22 cellular contexts compared by ENCODE assay signal in the genomic region with DNA sequence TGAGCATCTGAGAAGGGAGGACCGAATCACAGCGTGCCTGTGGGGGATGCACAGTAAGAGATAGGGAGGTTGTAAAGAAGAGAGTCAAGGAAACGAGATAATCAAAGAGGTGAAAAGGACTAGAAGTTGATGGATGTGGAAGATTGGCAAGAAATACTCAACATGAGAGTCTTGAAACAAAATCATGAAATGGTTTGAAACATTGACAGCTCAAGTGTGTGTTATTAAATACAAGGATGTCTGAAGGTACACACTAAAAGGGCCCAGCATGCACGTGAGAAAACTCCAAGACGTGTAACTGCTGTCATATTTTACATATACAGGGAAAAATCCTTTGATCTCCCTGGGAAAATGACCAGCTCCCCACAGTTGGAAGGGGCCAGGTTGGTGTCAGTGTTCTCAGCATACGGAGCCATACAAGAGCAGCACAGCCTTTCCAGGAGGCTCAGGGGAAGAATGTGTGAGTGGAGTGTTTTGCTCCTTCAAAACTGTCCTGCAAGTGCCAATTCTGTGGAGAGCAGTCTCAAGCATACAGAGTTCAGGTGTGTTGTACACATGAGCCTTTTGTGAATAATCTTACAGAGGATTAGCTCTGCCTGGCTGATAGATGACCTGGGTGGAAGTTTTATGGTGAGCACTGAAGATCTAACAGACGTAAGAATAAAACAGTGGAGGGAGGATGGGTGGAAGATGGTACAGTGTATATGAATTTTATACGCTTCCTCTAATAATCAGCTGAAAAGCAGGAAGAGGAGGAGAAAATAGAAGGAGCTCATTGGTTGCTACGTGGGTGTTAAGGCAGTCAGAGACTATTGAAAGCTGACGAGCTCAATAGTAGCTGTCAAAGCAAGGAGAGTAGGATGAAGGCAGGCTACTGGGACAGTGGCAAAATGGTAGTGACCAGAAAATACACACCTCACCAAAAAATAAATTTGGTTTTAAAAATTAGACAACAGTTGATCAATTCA.
"Had no signal": no experiment of that assay in that cellular context is flagged by ENCODE, and none has a peak within 500 bp of the region (broad histone marks: within the 10 kb centered on the region; RNA-seq: fewer than 3 reads in every experiment).

No MANE protein-coding gene starts in this region.

- H3K27me3 ChIP-seq: body of pancreas, dorsolateral prefrontal cortex, foreskin keratinocyte, suprapubic skin, transverse colon, vagina had no signal

- H3K9me3 ChIP-seq: body of pancreas, suprapubic skin, transverse colon, vagina had no signal

- ATAC-seq: activated CD8-positive, alpha-beta T cell treated with anti-CD3 and anti-CD28 coated beads, Interleukin-2, amount 10 ng/mL, durations not matched to agents 7 days and 5 days; body of pancreas; foreskin keratinocyte; natural killer cell treated with Interleukin-12 subunit alpha and Interleukin-12 subunit beta and Interleukin-15 and Interleukin-18, amount 100 ng/mL, for 72 hours; sciatic nerve; stimulated activated naive CD8-positive, alpha-beta T cell treated with anti-CD3 and anti-CD28 coated beads, Interleukin-15, amount 100 ng/mL, for 72 hours had no signal

- H3K36me3 ChIP-seq: vagina had no signal

- H3K27ac ChIP-seq: body of pancreas, dorsolateral prefrontal cortex, epithelial cell of prostate, foreskin keratinocyte, parathyroid adenoma, suprapubic skin, transverse colon, vagina had no signal

- H3K4me3 Mint-ChIP-seq: activated CD8-positive, alpha-beta T cell treated with anti-CD3 and anti-CD28 coated beads, Interleukin-2, amount 10 ng/mL, durations not matched to agents 7 days and 5 days; activated naive CD4-positive, alpha-beta T cell treated with anti-CD3 and anti-CD28 coated beads for 36 hours; activated T-cell treated with anti-CD3 and anti-CD28 coated beads, Interleukin-2, amount 50 U/mL, for 24 hours; endodermal cell; mesothelial cell of epicardium; natural killer cell treated with Interleukin-12 subunit alpha and Interleukin-12 subunit beta and Interleukin-15 and Interleukin-18, amount 100 ng/mL, for 72 hours; stimulated activated naive CD8-positive, alpha-beta T cell treated with anti-CD3 and anti-CD28 coated beads, Interleukin-15, amount 100 ng/mL, for 72 hours had no signal

- H3K27me3 Mint-ChIP-seq: activated T-cell treated with anti-CD3 and anti-CD28 coated beads, Interleukin-2, amount 50 U/mL, for 24 hours; natural killer cell treated with Interleukin-12 subunit alpha and Interleukin-12 subunit beta and Interleukin-15 and Interleukin-18, amount 100 ng/mL, for 72 hours; stimulated activated naive CD8-positive, alpha-beta T cell treated with anti-CD3 and anti-CD28 coated beads, Interleukin-15, amount 100 ng/mL, for 72 hours had no signal

- H3K4me1 Mint-ChIP-seq: endodermal cell, mesothelial cell of epicardium had no signal

- H3K9me3 Mint-ChIP-seq: activated naive CD4-positive, alpha-beta T cell treated with anti-CD3 and anti-CD28 coated beads for 36 hours had no signal

- H3K4me3 ChIP-seq: body of pancreas, dorsolateral prefrontal cortex, smooth muscle cell, suprapubic skin, transverse colon, vagina had no signal

- H3K27ac Mint-ChIP-seq: activated CD8-positive, alpha-beta T cell treated with anti-CD3 and anti-CD28 coated beads, Interleukin-2, amount 10 ng/mL, durations not matched to agents 7 days and 5 days; activated naive CD4-positive, alpha-beta T cell treated with anti-CD3 and anti-CD28 coated beads for 36 hours; activated T-cell treated with anti-CD3 and anti-CD28 coated beads, Interleukin-2, amount 50 U/mL, for 24 hours; endodermal cell; mesothelial cell of epicardium; natural killer cell treated with Interleukin-12 subunit alpha and Interleukin-12 subunit beta and Interleukin-15 and Interleukin-18, amount 100 ng/mL, for 72 hours; stimulated activated naive CD8-positive, alpha-beta T cell treated with anti-CD3 and anti-CD28 coated beads, Interleukin-15, amount 100 ng/mL, for 72 hours had no signal

- DNase-seq: activated CD4-positive, alpha-beta T cell treated with anti-CD3 and anti-CD28 coated beads for 48 hours; activated CD4-positive, CD25-positive, alpha-beta regulatory T cell; activated CD8-positive, alpha-beta T cell treated with anti-CD3 and anti-CD28 coated beads, Interleukin-2, amount 10 ng/mL, durations not matched to agents 7 days and 5 days; activated naive CD4-positive, alpha-beta T cell treated with anti-CD3 and anti-CD28 coated beads for 36 hours; activated T-cell treated with anti-CD3 and anti-CD28 coated beads, Interleukin-2, amount 50 U/mL, for 24 hours; dorsolateral prefrontal cortex; endodermal cell; foreskin keratinocyte; glutamatergic neuron; hippocampal formation; stimulated activated CD4-positive, alpha-beta T cell treated with anti-CD3 and anti-CD28 coated beads, Interleukin-4, amount 100 ng/mL, for 1 hour; stimulated activated naive CD8-positive, alpha-beta T cell treated with anti-CD3 and anti-CD28 coated beads, Interleukin-15, amount 100 ng/mL, for 72 hours; transverse colon had no signal

- H3K4me1 ChIP-seq: body of pancreas, foreskin keratinocyte, parathyroid adenoma, suprapubic skin, transverse colon, vagina had no signal
